Comparison of ENCODE assay signal across 17 cellular contexts in the genomic region with DNA sequence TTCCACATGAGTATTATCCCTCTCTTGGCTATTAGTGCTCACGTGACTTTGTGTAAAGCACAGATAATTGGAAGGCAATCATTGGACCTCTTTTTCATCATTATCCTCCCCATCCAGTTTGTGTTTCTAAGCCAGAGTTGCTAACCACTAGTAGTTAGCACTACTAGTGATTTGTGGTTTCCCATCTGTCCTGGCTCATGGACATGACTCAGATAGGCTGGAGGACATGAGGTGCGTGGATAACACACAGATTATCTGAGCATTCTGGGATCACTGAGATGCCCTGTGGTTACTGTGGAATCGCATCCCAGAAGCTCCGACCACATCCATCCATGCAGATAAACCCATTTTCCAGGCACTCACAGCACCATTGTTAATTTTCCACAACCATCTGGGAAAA.
DNase-seq lines count a peak whose midpoint lies in the region; ATAC-seq, FAIRE-seq and TF ChIP-seq lines count a peak whose summit lies in the region.
"Had no signal": no experiment of that assay in that cellular context is flagged by ENCODE, and none has a peak within 500 bp of the region (broad histone marks: within the 10 kb centered on the region; RNA-seq: fewer than 3 reads in every experiment).

No MANE protein-coding gene starts in this region.

- DNase-seq in A549 (ENCODE audit: low read depth in 1 of 2, low spot score in 1 of 2) (no peak), HFF-Myc (ENCODE audit: extremely low read depth, low read depth) (peak; percentile 15), amniotic epithelial cell (ENCODE audit: low read depth) (peak; percentile 90), iris pigment epithelial cell (ENCODE audit: low read depth) (peak; percentile 68), G401 (ENCODE audit: low spot score) (no peak), dermis blood vessel endothelial cell (no peak), DMS 273 treated with DMSO at 0.1 percent for 48 hours (lab: John Stamatoyannopoulos, UW) (no peak), NCI-H226 (no peak)
- DNase-seq: C1 segment of cervical spinal cord, Karpas-422, NCI-H1105 treated with DMSO at 0.1 percent for 48 hours, NCI-H1930, NCI-H2171, NCI-H446 treated with DMSO at 0.1 percent for 48 hours, OCI-M1 had no signal

- peaks cover 6% of the 10 kb centered on the region; the same call in 2 of the 3 replicates for H3K9me3 ChIP-seq in A549
- H3K9me3 ChIP-seq: SJSA1 had no signal

- POLR2A ChIA-PET in A549 (lab: Yijun Ruan, JAX): no interaction called here

- H3K4me1 ChIP-seq in A549: peaks cover 28% of the 10 kb centered on the region

- CTCF ChIA-PET in A549 (lab: Yijun Ruan, JAX): interaction anchor here (0.9 to 2.8 kb wide), 6 partner anchors 9 to 201 kb away, joined by 3 to 11 read pairs (median 4); no protein-coding TSS in a partner anchor

- no peak for ATAC-seq in A549
- ATAC-seq: HCT116 had no signal

- no peak overlapping the region for H3K27ac ChIP-seq in A549
- H3K27ac ChIP-seq: SJSA1 had no signal

- no peak for TF ChIP-seq CTCF in A549 (IDR thresholded peaks at IDR 0.05)
- TF ChIP-seq CTCF in HFF-Myc (IDR thresholded peaks at IDR 0.05; ENCODE audit: low read depth, low read length, missing control alignments): no peak

- 93% methylated on average over 4 of the region's 4 CpGs for WGBS in A549 (ENCODE audit: missing lambda C conversion rate)

- TF ChIP-seq POLR2A in A549 (IDR thresholded peaks at IDR 0.05; ENCODE audit: low read length): no peak

- no peak for TF ChIP-seq EP300 in A549 (IDR thresholded peaks at IDR 0.05)

- H3K4me3 ChIP-seq in A549 (no peak overlapping the region), HFF-Myc (replicated peaks; ENCODE audit: low read depth, low read length) (no peak overlapping the region)
- H3K4me3 ChIP-seq: SJSA1 had no signal

- H3K4me2 ChIP-seq in A549: no peak overlapping the region

- TF ChIP-seq RAD21 in A549 (conservative IDR thresholded peaks at IDR 0.05 in 1 of 2, IDR thresholded peaks at IDR 0.05 in 1 of 2): no peak

- FAIRE-seq in A549 (lab: Jason Lieb, UNC): no peak

- in situ Hi-C loops in G401 (cut with HindIII; ENCODE audit: low sequenced_read_pairs): no loop called here

TF ChIP-seq in A549, 52 proteins besides CTCF, POLR2A, EP300 and RAD21:
- TF ChIP-seq HDAC2 (IDR thresholded peaks at IDR 0.05): no peak
- TF ChIP-seq KDM1A (IDR thresholded peaks at IDR 0.05; ENCODE audit: low read depth): peak; percentile 65; the same call in 1 of the 2 replicates
TF ChIP-seq in A549: peak in this region for 1.

Comparison
In these comparisons a context has a peak if more than half of its experiments do, and no peak if none do; other contexts are left out.
1. DNase-seq: peak in HFF-Myc (single experiment), amniotic epithelial cell (single experiment) and iris pigment epithelial cell (single experiment); none in A549 (0 of 2), G401 (single experiment), dermis blood vessel endothelial cell (single experiment), DMS 273 treated with DMSO at 0.1 percent for 48 hours (single experiment) and NCI-H226 (single experiment).